In genomic region chr10:122276611-122277205, GRCh38 we compare ENCODE assay signal across 19 cellular contexts. TPM values are rescaled to one million over a fixed set of nuclear protein-coding genes. Genes with fewer than 3 reads are reported as not detected.
DNase-seq lines count a peak whose midpoint lies in the region; TF ChIP-seq lines count a peak whose summit lies in the region.
"Had no signal": no experiment of that assay in that cellular context is flagged by ENCODE, and none has a peak within 500 bp of the region (broad histone marks: within the 10 kb centered on the region; RNA-seq: fewer than 3 reads in every experiment).

No MANE protein-coding gene starts in this region.

- no peak overlapping the region for H3K27ac ChIP-seq in brain microvascular endothelial cell
- H3K27ac ChIP-seq in effector memory CD4-positive, alpha-beta T cell (ENCODE audit: insufficient read depth, low read length, poor library complexity, severe bottlenecking): no peak overlapping the region
- H3K27ac ChIP-seq in esophagus muscularis mucosa (replicated peaks in 1 of 4): no peak overlapping the region
- H3K27ac ChIP-seq: ovary, vagina had no signal

- H3K4me1 ChIP-seq in effector memory CD4-positive, alpha-beta T cell (ENCODE audit: control insufficient read depth, insufficient read depth, low read length, poor library complexity, severe bottlenecking): no peaks in the 10 kb centered on the region
- no peaks in the 10 kb centered on the region for H3K4me1 ChIP-seq in esophagus muscularis mucosa
- H3K4me1 ChIP-seq: vagina had no signal

- H3K4me3 ChIP-seq in AG09309 (ENCODE audit: control insufficient read depth, low read depth, low read length) (no peak overlapping the region), brain microvascular endothelial cell (ENCODE audit: low read depth, low read length) (no peak overlapping the region), esophagus muscularis mucosa (no peak overlapping the region)
- H3K4me3 ChIP-seq in effector memory CD4-positive, alpha-beta T cell (ENCODE audit: insufficient read depth, low read depth, low read length, poor library complexity, severe bottlenecking): no peak overlapping the region
- H3K4me3 ChIP-seq: GM12878, ovary, vagina had no signal

- H3K9me3 Mint-ChIP-seq in activated CD4-positive, alpha-beta T cell treated with anti-CD3 and anti-CD28 coated beads, Interleukin-2, amount 10 ng/mL, durations not matched to agents 24 days and 14 days: no peaks in the 10 kb centered on the region

- H3K27me3 Mint-ChIP-seq in activated CD4-positive, alpha-beta T cell treated with anti-CD3 and anti-CD28 coated beads, Interleukin-2, amount 10 ng/mL, durations not matched to agents 24 days and 14 days: peaks cover 7% of the 10 kb centered on the region

- in situ Hi-C loops in brain microvascular endothelial cell (cut with HindIII; ENCODE audit: low pct_ligation_motif_present, low sequenced_read_pairs): loop anchor here (25.0 kb wide), 1 partner anchor 161 kb away; no protein-coding TSS in a partner anchor

- H3K36me3 Mint-ChIP-seq in activated CD4-positive, alpha-beta T cell treated with anti-CD3 and anti-CD28 coated beads, Interleukin-2, amount 10 ng/mL, durations not matched to agents 24 days and 14 days (ENCODE audit: low read depth): no peaks in the 10 kb centered on the region

- H3K9me3 ChIP-seq in effector memory CD4-positive, alpha-beta T cell (ENCODE audit: control insufficient read depth, low read length): no peaks in the 10 kb centered on the region
- no peaks in the 10 kb centered on the region for H3K9me3 ChIP-seq in esophagus muscularis mucosa
- H3K9me3 ChIP-seq: ovary, vagina had no signal

- H3K27me3 ChIP-seq in brain microvascular endothelial cell (replicated peaks): no peaks in the 10 kb centered on the region
- H3K27me3 ChIP-seq in effector memory CD4-positive, alpha-beta T cell (replicated peaks; ENCODE audit: control insufficient read depth, insufficient read depth, low read length, poor library complexity, severe bottlenecking): no peaks in the 10 kb centered on the region
- H3K27me3 ChIP-seq in esophagus muscularis mucosa: no peaks in the 10 kb centered on the region
- H3K27me3 ChIP-seq: ovary, vagina had no signal

- H3K4me1 Mint-ChIP-seq in activated CD4-positive, alpha-beta T cell treated with anti-CD3 and anti-CD28 coated beads, Interleukin-2, amount 10 ng/mL, durations not matched to agents 24 days and 14 days: no peaks in the 10 kb centered on the region

- H3K4me3 Mint-ChIP-seq in activated CD4-positive, alpha-beta T cell treated with anti-CD3 and anti-CD28 coated beads, Interleukin-2, amount 10 ng/mL, durations not matched to agents 24 days and 14 days: no peak overlapping the region

- H3K27ac Mint-ChIP-seq in activated CD4-positive, alpha-beta T cell treated with anti-CD3 and anti-CD28 coated beads, Interleukin-2, amount 10 ng/mL, durations not matched to agents 24 days and 14 days: no peak overlapping the region

- no peak for TF ChIP-seq EP300 in esophagus muscularis mucosa (IDR thresholded peaks at IDR 0.05)

- DNase-seq in AG09309 (ENCODE audit: low read depth): no peak
- DNase-seq in HT-29 (ENCODE audit: low spot score): peak; percentile 64
- DNase-seq in brain microvascular endothelial cell: peak; percentile 65
- DNase-seq in kidney tubule cell (ENCODE audit: low spot score): peak; percentile 69
- DNase-seq in effector memory CD4-positive, alpha-beta T cell: no peak
- DNase-seq in hepatic stellate cell (ENCODE audit: low spot score): no peak
- no peak for DNase-seq in esophagus muscularis mucosa (ENCODE audit: extremely low spot score)
- DNase-seq in activated CD4-positive, alpha-beta T cell treated with anti-CD3 and anti-CD28 coated beads, Interleukin-2, amount 10 ng/mL, durations not matched to agents 24 days and 14 days: no peak
- DNase-seq: activated gamma-delta T cell; central memory CD4-positive, alpha-beta T cell; erythroblast; GOT3; NCI-H1436 treated with DMSO at 0.1 percent for 48 hours; NCI-H526 treated with DMSO at 0.1 percent for 48 hours; SHP77; stimulated activated CD4-positive, alpha-beta T cell treated with anti-CD3 and anti-CD28 coated beads, Interleukin-15, amount 100 ng/mL, for 24 hours had no signal

- WGBS in esophagus muscularis mucosa: 89% methylated on average over 6 of the region's 6 CpGs

- no peaks in the 10 kb centered on the region for H3K36me3 ChIP-seq in brain microvascular endothelial cell (replicated peaks)
- H3K36me3 ChIP-seq in effector memory CD4-positive, alpha-beta T cell (ENCODE audit: control insufficient read depth, insufficient read depth, low read length): no peaks in the 10 kb centered on the region
- peaks cover 0 to 5% (median 0%) of the 10 kb centered on the region in 4 donors for H3K36me3 ChIP-seq in esophagus muscularis mucosa
- H3K36me3 ChIP-seq: ovary, vagina had no signal

- TF ChIP-seq POLR2A in esophagus muscularis mucosa (IDR thresholded peaks at IDR 0.05; ENCODE audit: low read depth): no peak

- peak; percentile 18 for TF ChIP-seq CTCF in AG09309 (IDR thresholded peaks at IDR 0.05; ENCODE audit: control insufficient read depth, insufficient read depth, low read depth, low read length, missing control alignments)
- TF ChIP-seq CTCF in brain microvascular endothelial cell (IDR thresholded peaks at IDR 0.05; ENCODE audit: low read depth, low read length, missing control alignments): peak; percentile 31
- no peak for TF ChIP-seq CTCF in esophagus muscularis mucosa (IDR thresholded peaks at IDR 0.05)

- intact Hi-C loops in esophagus muscularis mucosa (cut with DNase I): loop anchor here (5.0 kb wide), 1 partner anchor 426 kb away; no protein-coding TSS in a partner anchor
- intact Hi-C loops in activated CD4-positive, alpha-beta T cell treated with anti-CD3 and anti-CD28 coated beads, Interleukin-2, amount 10 ng/mL, durations not matched to agents 24 days and 14 days (cut with micrococcal nuclease): no loop called here

RNA-seq across cellular contexts. Expression of gene BTBD16, which starts 5.6 kb away (rescaled TPM):
- 4.0 and 4.7 TPM in 2 replicates for total RNA-seq in HT-29 (2014; rRNA removed; shearing (Covaris generic))
- total RNA-seq in esophagus muscularis mucosa: under 1 TPM in 1 of 4 donors, not detected in 3; 0.29 TPM
- not detected in 2 replicates for total RNA-seq in activated CD4-positive, alpha-beta T cell treated with anti-CD3 and anti-CD28 coated beads, Interleukin-2, amount 10 ng/mL, durations not matched to agents 24 days and 14 days
- total RNA-seq: GM12878, vagina had no signal

Comparison
In these comparisons a context has a peak if more than half of its experiments do, and no peak if none do; other contexts are left out.
1. DNase-seq: peak in HT-29 (single experiment), brain microvascular endothelial cell (single experiment) and kidney tubule cell (single experiment); none in AG09309 (single experiment), effector memory CD4-positive, alpha-beta T cell (0 of 3), hepatic stellate cell (single experiment), esophagus muscularis mucosa (single experiment) and activated CD4-positive, alpha-beta T cell treated with anti-CD3 and anti-CD28 coated beads, Interleukin-2, amount 10 ng/mL, durations not matched to agents 24 days and 14 days (single experiment).
2. CTCF ChIP-seq: peak in AG09309 (single experiment) and brain microvascular endothelial cell (single experiment); none in esophagus muscularis mucosa (0 of 3).